In genomic region chr6:142946924-142947701, GRCh38 we compare ENCODE assay signal across 8 cellular contexts. TPM values are rescaled to one million over a fixed set of nuclear protein-coding genes. Genes with fewer than 3 reads are reported as not detected.
DNase-seq lines count a peak whose midpoint lies in the region; ATAC-seq and TF ChIP-seq lines count a peak whose summit lies in the region.

No MANE protein-coding gene starts in this region.

- no peak for DNase-seq in AG09309 (ENCODE audit: low read depth)
- DNase-seq in SJCRH30, result peak; percentile 66 to 72
- peak; percentile 84 for DNase-seq in activated naive CD4-positive, alpha-beta T cell treated with anti-CD3 and anti-CD28 coated beads for 36 hours
- DNase-seq in globus pallidus (ENCODE audit: low spot score), result peak; percentile 79
- peak; percentile 59 for DNase-seq in omental fat pad (ENCODE audit: low spot score)

- TF ChIP-seq CTCF in AG09309 (IDR thresholded peaks at IDR 0.05; ENCODE audit: control insufficient read depth, insufficient read depth, low read depth, low read length, missing control alignments) (no peak), omental fat pad (IDR thresholded peaks at IDR 0.05) (no peak)

- H3K4me1 ChIP-seq in SJCRH30 (peaks cover 11% of the 10 kb centered on the region; the same call in 1 of the 2 replicates), thymus (ENCODE audit: control insufficient read depth, insufficient read depth, low read length) (no peaks in the 10 kb centered on the region)

- H3K9me3 ChIP-seq in SJCRH30 (replicated peaks) (no peaks in the 10 kb centered on the region), thymus (ENCODE audit: control insufficient read depth) (no peaks in the 10 kb centered on the region)

- H3K4me3 ChIP-seq in AG09309 (ENCODE audit: control insufficient read depth, low read depth, low read length) (peak overlapping the region; percentile 69), SJCRH30 (peak overlapping the region; percentile 96), thymus (ENCODE audit: low read length) (peak overlapping the region; percentile 93)

- H3K27ac ChIP-seq in SJCRH30 (peak overlapping the region; percentile 56), thymus (ENCODE audit: low read depth) (peak overlapping the region; percentile 99)

- H3K9me3 Mint-ChIP-seq in activated naive CD4-positive, alpha-beta T cell treated with anti-CD3 and anti-CD28 coated beads for 36 hours, result no peaks in the 10 kb centered on the region

- H3K27me3 ChIP-seq in SJCRH30 (no peaks in the 10 kb centered on the region), thymus (ENCODE audit: control insufficient read depth, insufficient read depth) (no peaks in the 10 kb centered on the region)

- intact Hi-C loops in activated naive CD4-positive, alpha-beta T cell treated with anti-CD3 and anti-CD28 coated beads for 36 hours (cut with micrococcal nuclease), result loop anchor here (1.0 to 10.0 kb wide), 13 partner anchors 80 to 1462 kb away; partner anchors contain the start of genes ADAT2, PEX3 and STX11

- peaks cover 27% of the 10 kb centered on the region for H3K4me1 Mint-ChIP-seq in activated naive CD4-positive, alpha-beta T cell treated with anti-CD3 and anti-CD28 coated beads for 36 hours (ENCODE audit: low read depth)

- H3K36me3 ChIP-seq in SJCRH30 (no peaks in the 10 kb centered on the region), thymus (ENCODE audit: control insufficient read depth, insufficient read depth) (no peaks in the 10 kb centered on the region)

- no peaks in the 10 kb centered on the region for H3K27me3 Mint-ChIP-seq in activated naive CD4-positive, alpha-beta T cell treated with anti-CD3 and anti-CD28 coated beads for 36 hours (ENCODE audit: low read depth)

- CTCF ChIA-PET in activated naive CD4-positive, alpha-beta T cell treated with anti-CD3 and anti-CD28 coated beads for 36 hours (lab: Charles Lee), result interaction anchor here (0.7 kb wide), 1 partner anchor 183 kb away, joined by 3 read pairs; no protein-coding TSS in a partner anchor

- ATAC-seq in GM19023 (IDR thresholded peaks at IDR 0.05; ENCODE audit: unreplicated experiment) (peak; percentile 58), HG03139 (IDR thresholded peaks at IDR 0.05; ENCODE audit: unreplicated experiment) (peak; percentile 45), omental fat pad (ENCODE audit: low FRiP score) (peak; percentile 66)

- peak overlapping the region; percentile 99 for H3K4me3 Mint-ChIP-seq in activated naive CD4-positive, alpha-beta T cell treated with anti-CD3 and anti-CD28 coated beads for 36 hours

- H3K36me3 Mint-ChIP-seq in activated naive CD4-positive, alpha-beta T cell treated with anti-CD3 and anti-CD28 coated beads for 36 hours (ENCODE audit: low read depth), result peaks cover 7% of the 10 kb centered on the region

- H3K27ac Mint-ChIP-seq in activated naive CD4-positive, alpha-beta T cell treated with anti-CD3 and anti-CD28 coated beads for 36 hours, result peak overlapping the region; percentile 98

- under 1% methylated on average over 76 of the region's 76 CpGs for WGBS in thymus

RNA-seq across cellular contexts. Expression of gene HIVEP2, which starts 2.1 kb away (rescaled TPM):
- total RNA-seq in SJCRH30 (2014; rRNA removed; shearing (Covaris generic)), result 8.2 and 11.6 TPM in 2 replicates
- total RNA-seq in activated naive CD4-positive, alpha-beta T cell treated with anti-CD3 and anti-CD28 coated beads for 36 hours, result 10 to 100 TPM; 22.0 to 24.1 TPM
- 10 to 100 TPM; 14.9 to 47.3 (median 26.9) TPM for total RNA-seq in omental fat pad
- 11.6 TPM for polyA plus RNA-seq in thymus
